In genomic region chr5:114223866-114224265, GRCh38 we compare ENCODE assay signal across 9 cellular contexts.
DNase-seq lines count a peak whose midpoint lies in the region; ATAC-seq, FAIRE-seq and TF ChIP-seq lines count a peak whose summit lies in the region.
"Had no signal": no experiment of that assay in that cellular context is flagged by ENCODE, and none has a peak within 500 bp of the region (broad histone marks: within the 10 kb centered on the region; RNA-seq: fewer than 3 reads in every experiment).

No MANE protein-coding gene starts in this region.

- H3K4me3 Mint-ChIP-seq in chondrocyte (ENCODE audit: unreplicated experiment) = no peak overlapping the region
- H3K4me3 Mint-ChIP-seq in activated T-helper 17 cell treated with anti-CD3 and anti-CD28 coated beads, Interleukin-2, amount 50 U/mL, for 72 hours = no peak overlapping the region
- no peak overlapping the region for H3K4me3 Mint-ChIP-seq in stimulated activated effector memory CD8-positive, alpha-beta T cell treated with anti-CD3 and anti-CD28 coated beads, Interleukin-12 subunit alpha, Interleukin-12 subunit beta, amount 100 ng/mL, for 72 hours

- no peaks in the 10 kb centered on the region for H3K27me3 Mint-ChIP-seq in chondrocyte (ENCODE audit: low read depth)
- H3K27me3 Mint-ChIP-seq in activated T-helper 17 cell treated with anti-CD3 and anti-CD28 coated beads, Interleukin-2, amount 50 U/mL, for 72 hours = no peaks in the 10 kb centered on the region

- TF ChIP-seq EP300 in A549 (IDR thresholded peaks at IDR 0.05) = no peak

- no peak overlapping the region for H3K27ac ChIP-seq in A549
- H3K27ac ChIP-seq: parathyroid adenoma had no signal

- POLR2A ChIA-PET in A549 (lab: Yijun Ruan, JAX) = no interaction called here

- H3K27ac Mint-ChIP-seq in chondrocyte (ENCODE audit: unreplicated experiment) = no peak overlapping the region
- H3K27ac Mint-ChIP-seq in activated T-helper 17 cell treated with anti-CD3 and anti-CD28 coated beads, Interleukin-2, amount 50 U/mL, for 72 hours = no peak overlapping the region
- no peak overlapping the region for H3K27ac Mint-ChIP-seq in stimulated activated effector memory CD8-positive, alpha-beta T cell treated with anti-CD3 and anti-CD28 coated beads, Interleukin-12 subunit alpha, Interleukin-12 subunit beta, amount 100 ng/mL, for 72 hours

- peaks cover 6% of the 10 kb centered on the region for H3K9me3 Mint-ChIP-seq in chondrocyte (ENCODE audit: low read depth)
- peaks cover 4% of the 10 kb centered on the region for H3K9me3 Mint-ChIP-seq in activated T-helper 17 cell treated with anti-CD3 and anti-CD28 coated beads, Interleukin-2, amount 50 U/mL, for 72 hours
- peaks cover 11% of the 10 kb centered on the region for H3K9me3 Mint-ChIP-seq in stimulated activated effector memory CD8-positive, alpha-beta T cell treated with anti-CD3 and anti-CD28 coated beads, Interleukin-12 subunit alpha, Interleukin-12 subunit beta, amount 100 ng/mL, for 72 hours

- H3K4me1 ChIP-seq in A549 = no peaks in the 10 kb centered on the region
- H3K4me1 ChIP-seq: parathyroid adenoma had no signal

- TF ChIP-seq POLR2A in A549 (IDR thresholded peaks at IDR 0.05; ENCODE audit: low read length) = no peak

- ATAC-seq in A549 = no peak
- peak; percentile 87 for ATAC-seq in GM18870 (IDR thresholded peaks at IDR 0.05; ENCODE audit: unreplicated experiment)
- no peak for ATAC-seq in activated T-helper 17 cell treated with anti-CD3 and anti-CD28 coated beads, Interleukin-2, amount 50 U/mL, for 72 hours (replicated peaks)
- ATAC-seq in stimulated activated effector memory CD8-positive, alpha-beta T cell treated with anti-CD3 and anti-CD28 coated beads, Interleukin-12 subunit alpha, Interleukin-12 subunit beta, amount 100 ng/mL, for 72 hours = no peak

- H3K4me1 Mint-ChIP-seq in chondrocyte (ENCODE audit: low read depth) = no peaks in the 10 kb centered on the region
- no peaks in the 10 kb centered on the region for H3K4me1 Mint-ChIP-seq in activated T-helper 17 cell treated with anti-CD3 and anti-CD28 coated beads, Interleukin-2, amount 50 U/mL, for 72 hours
- no peaks in the 10 kb centered on the region for H3K4me1 Mint-ChIP-seq in stimulated activated effector memory CD8-positive, alpha-beta T cell treated with anti-CD3 and anti-CD28 coated beads, Interleukin-12 subunit alpha, Interleukin-12 subunit beta, amount 100 ng/mL, for 72 hours

- CTCF ChIA-PET in A549 (lab: Yijun Ruan, JAX) = no interaction called here

- H3K4me3 ChIP-seq in A549 = no peak overlapping the region

- no peaks in the 10 kb centered on the region for H3K9me3 ChIP-seq in A549

- 0 out of 3 replicates have a peak, but pooled peaks have one; percentile 5 for TF ChIP-seq CTCF in A549 (IDR thresholded peaks at IDR 0.05)
- peak; percentile 61 for TF ChIP-seq CTCF in chondrocyte (IDR thresholded peaks at IDR 0.05)

- no peak for FAIRE-seq in A549 (lab: Jason Lieb, UNC)

- no peaks in the 10 kb centered on the region for H3K36me3 Mint-ChIP-seq in chondrocyte (ENCODE audit: low read depth)
- H3K36me3 Mint-ChIP-seq in activated T-helper 17 cell treated with anti-CD3 and anti-CD28 coated beads, Interleukin-2, amount 50 U/mL, for 72 hours (ENCODE audit: low read depth) = no peaks in the 10 kb centered on the region
- no peaks in the 10 kb centered on the region for H3K36me3 Mint-ChIP-seq in stimulated activated effector memory CD8-positive, alpha-beta T cell treated with anti-CD3 and anti-CD28 coated beads, Interleukin-12 subunit alpha, Interleukin-12 subunit beta, amount 100 ng/mL, for 72 hours

- H3K4me2 ChIP-seq in A549 = no peak overlapping the region

- peak in 1 of 2 experiments; percentile 5 for DNase-seq in A549 (ENCODE audit: low read depth in 1 of 2, low spot score in 1 of 2)
- peak; percentile 47 for DNase-seq in HT1080 (ENCODE audit: low read depth)
- no peak for DNase-seq in chondrocyte (ENCODE audit: low spot score)
- no peak for DNase-seq in NCI-H226
- no peak for DNase-seq in stimulated activated effector memory CD8-positive, alpha-beta T cell treated with anti-CD3 and anti-CD28 coated beads, Interleukin-12 subunit alpha, Interleukin-12 subunit beta, amount 100 ng/mL, for 72 hours (ENCODE audit: low spot score in 2 of 2)
- DNase-seq in superior temporal gyrus (ENCODE audit: extremely low spot score) = no peak

- 21% methylated on average over 1 of the region's 1 CpG for WGBS in A549 (ENCODE audit: missing lambda C conversion rate)

- 0 out of 5 replicates have a peak, but pooled peaks of 1 of the 2 experiments have one; percentile 12 for TF ChIP-seq RAD21 in A549 (conservative IDR thresholded peaks at IDR 0.05 in 1 of 2, IDR thresholded peaks at IDR 0.05 in 1 of 2)

TF ChIP-seq in A549, 52 proteins besides CTCF, POLR2A, EP300 and RAD21:
- no peak for TF ChIP-seq RNF2 (IDR thresholded peaks at IDR 0.05; ENCODE audit: borderline replicate concordance, low read depth)
- TF ChIP-seq JUN (IDR thresholded peaks at IDR 0.05) = no peak
- no peak for TF ChIP-seq BCL3 (IDR thresholded peaks at IDR 0.05)
- no peak for TF ChIP-seq ATOH8 (CRISPR knock-in tag; IDR thresholded peaks at IDR 0.05; ENCODE audit: low read depth)
- no peak for TF ChIP-seq HOXA7 (CRISPR knock-in tag; IDR thresholded peaks at IDR 0.05)
